In genomic region chr3:126394977-126395321, GRCh38 we compare ENCODE assay signal across 19 cellular contexts. TPM values are rescaled to one million over a fixed set of nuclear protein-coding genes. Genes with fewer than 3 reads are reported as not detected.
DNase-seq lines count a peak whose midpoint lies in the region; ATAC-seq and TF ChIP-seq lines count a peak whose summit lies in the region.
"Had no signal": no experiment of that assay in that cellular context is flagged by ENCODE, and none has a peak within 500 bp of the region (broad histone marks: within the 10 kb centered on the region; RNA-seq: fewer than 3 reads in every experiment).

No MANE protein-coding gene starts in this region.

- DNase-seq in WTC11 (ENCODE audit: low spot score): peak; percentile 26
- DNase-seq in esophagus squamous epithelium (lab: John Stamatoyannopoulos, UW): no peak
- DNase-seq in stomach: no peak
- no peak for DNase-seq in stimulated activated effector memory CD8-positive, alpha-beta T cell treated with anti-CD3 and anti-CD28 coated beads, Interleukin-12 subunit alpha, Interleukin-12 subunit beta, amount 100 ng/mL, for 72 hours (ENCODE audit: low spot score in 2 of 2)
- no peak for DNase-seq in inferior parietal cortex (ENCODE audit: extremely low spot score)
- no peak for DNase-seq in SJCRH30
- no peak for DNase-seq in RPMI8226
- DNase-seq: CD8-positive, alpha-beta T cell; MV-4-11; NCI-H226; SK-N-SH; stimulated activated CD4-positive, alpha-beta T cell treated with anti-CD3 and anti-CD28 coated beads, Interleukin-4, amount 100 ng/mL, for 1 hour had no signal

- POLR2A ChIA-PET in WTC11 (lab: Charles Lee): interaction anchor here (0.5 kb wide), 1 partner anchor 116 kb away, joined by 3 read pairs; no protein-coding TSS in a partner anchor

- H3K36me3 Mint-ChIP-seq in WTC11: no peaks in the 10 kb centered on the region
- no peaks in the 10 kb centered on the region for H3K36me3 Mint-ChIP-seq in stimulated activated effector memory CD8-positive, alpha-beta T cell treated with anti-CD3 and anti-CD28 coated beads, Interleukin-12 subunit alpha, Interleukin-12 subunit beta, amount 100 ng/mL, for 72 hours
- H3K36me3 Mint-ChIP-seq: activated naive CD4-positive, alpha-beta T cell treated with anti-CD3 and anti-CD28 coated beads, Interleukin-2, amount 50 U/mL, for 24 hours; CD8-positive, alpha-beta T cell; stimulated activated memory B cell treated with anti-CD40 and anti-IgM and Interleukin-4, amounts not matched to agents 10 μg/mL and 1 μg/mL and 100 μg/mL, for 72 hours had no signal

- no peak overlapping the region for H3K27ac ChIP-seq in esophagus squamous epithelium
- H3K27ac ChIP-seq in muscle layer of colon (ENCODE audit: low read depth, low read length): no peak overlapping the region
- no peak overlapping the region for H3K27ac ChIP-seq in stomach
- no peak overlapping the region for H3K27ac ChIP-seq in SJCRH30
- H3K27ac ChIP-seq: epithelial cell of prostate had no signal

- CTCF ChIA-PET in WTC11 (lab: Charles Lee): interaction anchor here (0.6 to 1.5 kb wide), 6 partner anchors 8 to 1643 kb away, joined by 3 to 4 read pairs (median 3); partner anchors contain the start of gene ZXDC

- TF ChIP-seq POLR2A in esophagus squamous epithelium (IDR thresholded peaks at IDR 0.05) (no peak), stomach (IDR thresholded peaks at IDR 0.05) (no peak)

- no peaks in the 10 kb centered on the region for H3K9me3 ChIP-seq in esophagus squamous epithelium
- no peaks in the 10 kb centered on the region for H3K9me3 ChIP-seq in muscle layer of colon (ENCODE audit: low read length)
- no peaks in the 10 kb centered on the region for H3K9me3 ChIP-seq in stomach
- H3K9me3 ChIP-seq in SJCRH30 (replicated peaks): no peaks in the 10 kb centered on the region
- H3K9me3 ChIP-seq: SK-N-SH had no signal

- H3K27ac Mint-ChIP-seq in WTC11: no peak overlapping the region
- H3K27ac Mint-ChIP-seq in stimulated activated effector memory CD8-positive, alpha-beta T cell treated with anti-CD3 and anti-CD28 coated beads, Interleukin-12 subunit alpha, Interleukin-12 subunit beta, amount 100 ng/mL, for 72 hours: no peak overlapping the region
- H3K27ac Mint-ChIP-seq: activated naive CD4-positive, alpha-beta T cell treated with anti-CD3 and anti-CD28 coated beads, Interleukin-2, amount 50 U/mL, for 24 hours; CD8-positive, alpha-beta T cell; stimulated activated memory B cell treated with anti-CD40 and anti-IgM and Interleukin-4, amounts not matched to agents 10 μg/mL and 1 μg/mL and 100 μg/mL, for 72 hours had no signal

- H3K4me3 Mint-ChIP-seq in WTC11: peak overlapping the region; percentile 53
- no peak overlapping the region for H3K4me3 Mint-ChIP-seq in stimulated activated effector memory CD8-positive, alpha-beta T cell treated with anti-CD3 and anti-CD28 coated beads, Interleukin-12 subunit alpha, Interleukin-12 subunit beta, amount 100 ng/mL, for 72 hours
- H3K4me3 Mint-ChIP-seq: activated naive CD4-positive, alpha-beta T cell treated with anti-CD3 and anti-CD28 coated beads, Interleukin-2, amount 50 U/mL, for 24 hours; CD8-positive, alpha-beta T cell; stimulated activated memory B cell treated with anti-CD40 and anti-IgM and Interleukin-4, amounts not matched to agents 10 μg/mL and 1 μg/mL and 100 μg/mL, for 72 hours had no signal

- H3K27me3 ChIP-seq in esophagus squamous epithelium (peaks cover 0 to 41% (median 0%) of the 10 kb centered on the region in 4 donors), muscle layer of colon (ENCODE audit: control insufficient read depth in 1 of 2, insufficient read depth in 2 of 2, low read length in 2 of 2) (peaks cover 0 to 9% of the 10 kb centered on the region in 2 donors), stomach (peaks cover 0 to 34% (median 19%) of the 10 kb centered on the region in 3 donors), SJCRH30 (0 out of 2 replicates have a peak, but pooled peaks cover 2% of the 10 kb centered on the region)

- H3K9ac ChIP-seq in muscle layer of colon (ENCODE audit: low read length): no peak overlapping the region
- H3K9ac ChIP-seq: SK-N-SH had no signal

- H3K4me1 Mint-ChIP-seq in WTC11: peaks cover 8% of the 10 kb centered on the region
- H3K4me1 Mint-ChIP-seq in stimulated activated effector memory CD8-positive, alpha-beta T cell treated with anti-CD3 and anti-CD28 coated beads, Interleukin-12 subunit alpha, Interleukin-12 subunit beta, amount 100 ng/mL, for 72 hours: peaks cover 7% of the 10 kb centered on the region
- H3K4me1 Mint-ChIP-seq: activated naive CD4-positive, alpha-beta T cell treated with anti-CD3 and anti-CD28 coated beads, Interleukin-2, amount 50 U/mL, for 24 hours had no signal

- H3K4me1 ChIP-seq in esophagus squamous epithelium (peaks cover 0 to 24% (median 3%) of the 10 kb centered on the region in 3 donors), muscle layer of colon (ENCODE audit: insufficient read depth, low read length) (peaks cover 17% of the 10 kb centered on the region), stomach (peaks cover 6 to 11% (median 7%) of the 10 kb centered on the region in 4 donors), SJCRH30 (no peaks in the 10 kb centered on the region)

- ATAC-seq in WTC11: peak; percentile 72
- ATAC-seq in stimulated activated effector memory CD8-positive, alpha-beta T cell treated with anti-CD3 and anti-CD28 coated beads, Interleukin-12 subunit alpha, Interleukin-12 subunit beta, amount 100 ng/mL, for 72 hours: no peak
- ATAC-seq: CD8-positive, alpha-beta T cell; HepG2; stimulated activated memory B cell treated with anti-CD40 and anti-IgM and Interleukin-4, amounts not matched to agents 10 μg/mL and 1 μg/mL and 100 μg/mL, for 72 hours had no signal

- TF ChIP-seq EP300 in stomach (IDR thresholded peaks at IDR 0.05): no peak

- H3K4me3 ChIP-seq in esophagus squamous epithelium (peak overlapping the region in 3 of 4 donors; percentile 4 to 49 (median 37)), muscle layer of colon (ENCODE audit: low read depth in 1 of 2, low read length in 2 of 2) (peak overlapping the region; percentile 19 to 20), stomach (peak overlapping the region; percentile 29 to 42 (median 34)), SJCRH30 (no peak overlapping the region)

- no peaks in the 10 kb centered on the region for H3K36me3 ChIP-seq in esophagus squamous epithelium
- H3K36me3 ChIP-seq in muscle layer of colon (ENCODE audit: insufficient read depth, low read length): no peaks in the 10 kb centered on the region
- no peaks in the 10 kb centered on the region for H3K36me3 ChIP-seq in stomach
- no peaks in the 10 kb centered on the region for H3K36me3 ChIP-seq in SJCRH30

- WGBS in esophagus squamous epithelium, 2 donors: 83% methylated on average over 1 of the region's 30 CpGs; no CpG with 5 or more reads in 1 of the 2 donors
- 12 to 34% (median 14%) methylated on average over 7 to 30 of the region's 30 CpGs for WGBS in stomach, 5 donors

- intact Hi-C loops in esophagus squamous epithelium (cut with DNase I): loop anchor here (10.0 kb wide), 1 partner anchor 140 kb away; no protein-coding TSS in a partner anchor
- intact Hi-C loops in stomach (cut with DNase I; ENCODE audit: low total_unique reads): loop anchor here (5.0 to 10.0 kb wide), 2 partner anchors 138 to 270 kb away; no protein-coding TSS in a partner anchor

- peaks cover 53% of the 10 kb centered on the region for H3K27me3 Mint-ChIP-seq in WTC11 (ENCODE audit: low read depth)

- no peak for TF ChIP-seq CTCF in WTC11 (IDR thresholded peaks at IDR 0.05)
- no peak for TF ChIP-seq CTCF in esophagus squamous epithelium (IDR thresholded peaks at IDR 0.05)
- TF ChIP-seq CTCF in stomach (IDR thresholded peaks at IDR 0.05): no peak

- H3K9me3 Mint-ChIP-seq in WTC11: no peaks in the 10 kb centered on the region
- H3K9me3 Mint-ChIP-seq in stimulated activated effector memory CD8-positive, alpha-beta T cell treated with anti-CD3 and anti-CD28 coated beads, Interleukin-12 subunit alpha, Interleukin-12 subunit beta, amount 100 ng/mL, for 72 hours: no peaks in the 10 kb centered on the region
- H3K9me3 Mint-ChIP-seq: activated naive CD4-positive, alpha-beta T cell treated with anti-CD3 and anti-CD28 coated beads, Interleukin-2, amount 50 U/mL, for 24 hours; CD8-positive, alpha-beta T cell had no signal

RNA-seq across cellular contexts. Expression of gene CFAP100, which starts 0.2 kb away (rescaled TPM):
- total RNA-seq in WTC11 (2021) (0.41 TPM in 1 of 3 replicates, not detected in the others), esophagus squamous epithelium (not detected), stomach (not detected)
- polyA plus RNA-seq in stomach: not detected
- total RNA-seq in SJCRH30 (2014; rRNA removed; shearing (Covaris generic)): not detected in 2 replicates
- total RNA-seq: CD8-positive, alpha-beta T cell; HepG2; mesenteric fat pad; pulmonary artery endothelial cell had no signal
- polyA plus RNA-seq: SK-N-SH had no signal

RNA-seq across cellular contexts. Expression of gene KLF15, which starts 37.7 kb away (rescaled TPM):
- total RNA-seq in WTC11 (2021): 12.1 to 14.7 TPM (median 13.0 TPM) in 3 replicates
- 10 to 100 TPM in 2 of 4 donors, 1 to 10 TPM in 2; 1.8 to 43.1 (median 7.7) TPM for total RNA-seq in esophagus squamous epithelium
- total RNA-seq in stomach: 10 to 100 TPM in 4 of 5 donors, 1 to 10 TPM in 1; 4.6 to 82.9 (median 21.6) TPM
- 10 to 100 TPM; 13.6 to 16.7 (median 16.6) TPM for polyA plus RNA-seq in stomach
- total RNA-seq in SJCRH30 (2014; rRNA removed; shearing (Covaris generic)): 3.2 and 3.3 TPM in 2 replicates
